ENCODE assay signal across 19 cellular contexts in genomic region chr11:81444306-81444705, GRCh38.
DNase-seq lines count a peak whose midpoint lies in the region; FAIRE-seq and TF ChIP-seq lines count a peak whose summit lies in the region.
"Had no signal": no experiment of that assay in that cellular context is flagged by ENCODE, and none has a peak within 500 bp of the region (broad histone marks: within the 10 kb centered on the region; RNA-seq: fewer than 3 reads in every experiment).

No MANE protein-coding gene starts in this region.

- H4K20me1 ChIP-seq in mammary epithelial cell (ENCODE audit: insufficient read depth, low read length): no peaks in the 10 kb centered on the region
- no peaks in the 10 kb centered on the region for H4K20me1 ChIP-seq in neural progenitor cell (ENCODE audit: low read depth)
- H4K20me1 ChIP-seq: BLaER1 had no signal

- TF ChIP-seq POLR2A in NB4 (IDR thresholded peaks at IDR 0.05; ENCODE audit: extremely low read depth, insufficient read length) (no peak), esophagus squamous epithelium (IDR thresholded peaks at IDR 0.05) (no peak)

- TF ChIP-seq CTCF in GM13977 (IDR thresholded peaks at IDR 0.05; ENCODE audit: extremely low read depth, insufficient read depth, missing control alignments): peak; percentile 26
- TF ChIP-seq CTCF in NB4 (IDR thresholded peaks at IDR 0.05; ENCODE audit: low read depth, low read length): peak; percentile 4
- TF ChIP-seq CTCF in mammary epithelial cell (conservative IDR thresholded peaks at IDR 0.05 in 1 of 2, IDR thresholded peaks at IDR 0.05 in 1 of 2; ENCODE audit: extremely low read depth in 1 of 2, insufficient read depth in 1 of 2, low read depth in 1 of 2, low read length in 2 of 2): peak; percentile 13 to 45
- peak; percentile 55 for TF ChIP-seq CTCF in neural progenitor cell (IDR thresholded peaks at IDR 0.05)
- no peak for TF ChIP-seq CTCF in esophagus squamous epithelium (IDR thresholded peaks at IDR 0.05)

- H3K27ac ChIP-seq in mammary epithelial cell (ENCODE audit: insufficient read depth, low read depth, low read length) (no peak overlapping the region), neural progenitor cell (no peak overlapping the region), esophagus squamous epithelium (no peak overlapping the region), small intestine (ENCODE audit: low read depth in 1 of 2, low read length in 1 of 2) (no peak overlapping the region)
- H3K27ac ChIP-seq: BLaER1, colonic mucosa had no signal

- intact Hi-C loops in mammary epithelial cell (cut with micrococcal nuclease) (no loop called here), esophagus squamous epithelium (cut with DNase I) (no loop called here)

- H3K4me2 ChIP-seq in mammary epithelial cell (ENCODE audit: insufficient read depth, low read depth, low read length) (no peak overlapping the region), neural progenitor cell (no peak overlapping the region)
- H3K4me2 ChIP-seq: BLaER1 had no signal

- dilution Hi-C loops in mammary epithelial cell (cut with HindIII; ENCODE audit: low sequenced_read_pairs): no loop called here

- H3K4me3 ChIP-seq in NB4 (ENCODE audit: low read depth, low read length): no peak overlapping the region
- no peak overlapping the region for H3K4me3 ChIP-seq in mammary epithelial cell (replicated peaks in 1 of 3; ENCODE audit: insufficient read depth in 1 of 3, low read depth in 2 of 3, low read length in 3 of 3)
- H3K4me3 ChIP-seq in neural progenitor cell: no peak overlapping the region
- H3K4me3 ChIP-seq in esophagus squamous epithelium: no peak overlapping the region
- H3K4me3 ChIP-seq in small intestine (ENCODE audit: low read depth in 1 of 2, low read length in 2 of 2): no peak overlapping the region
- H3K4me3 ChIP-seq: BLaER1, colonic mucosa had no signal

- H3K36me3 Mint-ChIP-seq in neural progenitor cell: no peaks in the 10 kb centered on the region

- no peak overlapping the region for H3K4me3 Mint-ChIP-seq in neural progenitor cell
- H3K4me3 Mint-ChIP-seq: activated T-helper 17 cell treated with anti-CD3 and anti-CD28 coated beads, Interleukin-2, amount 50 U/mL, for 72 hours had no signal

- H3K9me3 ChIP-seq in mammary epithelial cell (replicated peaks; ENCODE audit: insufficient read depth, low read length): no peaks in the 10 kb centered on the region
- H3K9me3 ChIP-seq in neural progenitor cell (ENCODE audit: low read depth): no peaks in the 10 kb centered on the region
- no peaks in the 10 kb centered on the region for H3K9me3 ChIP-seq in esophagus squamous epithelium
- no peaks in the 10 kb centered on the region for H3K9me3 ChIP-seq in small intestine (ENCODE audit: control insufficient read depth, low read depth)
- H3K9me3 ChIP-seq: BLaER1, colonic mucosa had no signal

- H3K4me1 Mint-ChIP-seq in neural progenitor cell: no peaks in the 10 kb centered on the region
- H3K4me1 Mint-ChIP-seq: activated T-helper 17 cell treated with anti-CD3 and anti-CD28 coated beads, Interleukin-2, amount 50 U/mL, for 72 hours had no signal

- H3K9me3 Mint-ChIP-seq in neural progenitor cell: no peaks in the 10 kb centered on the region

- H3K9ac ChIP-seq in mammary epithelial cell (ENCODE audit: insufficient read depth, low read length) (no peak overlapping the region), neural progenitor cell (no peak overlapping the region)
- H3K9ac ChIP-seq: BLaER1 had no signal

- no peaks in the 10 kb centered on the region for H3K27me3 Mint-ChIP-seq in neural progenitor cell (ENCODE audit: insufficient read depth, low read depth)
- H3K27me3 Mint-ChIP-seq: activated T-helper 17 cell treated with anti-CD3 and anti-CD28 coated beads, Interleukin-2, amount 50 U/mL, for 72 hours had no signal

- no peak for FAIRE-seq in small intestine (lab: Jason Lieb, UNC)

- H3K79me2 ChIP-seq in mammary epithelial cell (ENCODE audit: insufficient read depth, low read length): no peaks in the 10 kb centered on the region
- H3K79me2 ChIP-seq in neural progenitor cell (ENCODE audit: low read depth): no peaks in the 10 kb centered on the region

- H2AFZ ChIP-seq in mammary epithelial cell (ENCODE audit: low read depth, low read length) (no peak overlapping the region), neural progenitor cell (replicated peaks) (no peak overlapping the region)

- no peaks in the 10 kb centered on the region for H3F3A ChIP-seq in neural progenitor cell (ENCODE audit: low read depth)

- DNase-seq in GM13977 (ENCODE audit: low spot score) (no peak), NB4 (ENCODE audit: low read depth) (no peak), mammary epithelial cell (no peak), neural progenitor cell (ENCODE audit: low spot score) (peak; percentile 34), esophagus squamous epithelium (lab: John Stamatoyannopoulos, UW) (no peak), small intestine (no peak)
- no peak for DNase-seq in activated effector memory CD4-positive, alpha-beta T cell treated with anti-CD3 and anti-CD28 coated beads, Interleukin-2, amount 50 U/mL, for 16 hours
- DNase-seq: activated CD8-positive, alpha-beta memory T cell treated with anti-CD3 and anti-CD28 coated beads for 24 hours; colonic mucosa; DMS79 treated with DMSO at 0.1 percent for 48 hours; erythroblast; glutamatergic neuron; islet precursor cell; NCI-H1436; NCI-H226; stimulated activated CD4-positive, alpha-beta T cell treated with anti-CD3 and anti-CD28 coated beads, Interleukin-2, amount 100 ng/mL, for 48 hours; stimulated activated CD8-positive, alpha-beta memory T cell treated with anti-CD3 and anti-CD28 coated beads, Interleukin-4, amount 100 ng/mL, for 48 hours had no signal

- no TSS peak for BruUV-seq in mammary epithelial cell (replicated peaks; lab: Mats Ljungman, UMichigan)

- H3K27me3 ChIP-seq in mammary epithelial cell (ENCODE audit: insufficient read depth, low read length) (peaks cover under 1% of the 10 kb centered on the region), neural progenitor cell (no peaks in the 10 kb centered on the region), esophagus squamous epithelium (no peaks in the 10 kb centered on the region), small intestine (ENCODE audit: control insufficient read depth in 2 of 2, insufficient read depth in 2 of 2, low read length in 2 of 2) (no peaks in the 10 kb centered on the region)
- H3K27me3 ChIP-seq: BLaER1, colonic mucosa had no signal

- H3K4me1 ChIP-seq in mammary epithelial cell (ENCODE audit: insufficient read depth, low read length) (peaks cover 1% of the 10 kb centered on the region), neural progenitor cell (no peaks in the 10 kb centered on the region), esophagus squamous epithelium (no peaks in the 10 kb centered on the region), small intestine (ENCODE audit: control insufficient read depth in 2 of 2, insufficient read depth in 1 of 2, low read depth in 1 of 2, low read length in 1 of 2) (no peaks in the 10 kb centered on the region)
- H3K4me1 ChIP-seq: BLaER1, colonic mucosa had no signal

- H3K36me3 ChIP-seq in mammary epithelial cell (ENCODE audit: insufficient read depth, low read length) (no peaks in the 10 kb centered on the region), neural progenitor cell (no peaks in the 10 kb centered on the region), esophagus squamous epithelium (no peaks in the 10 kb centered on the region), small intestine (ENCODE audit: control insufficient read depth in 2 of 2, insufficient read depth in 2 of 2, low read length in 2 of 2) (no peaks in the 10 kb centered on the region)
- H3K36me3 ChIP-seq: BLaER1, colonic mucosa had no signal

- H3K27ac Mint-ChIP-seq in neural progenitor cell: no peak overlapping the region
- H3K27ac Mint-ChIP-seq: activated T-helper 17 cell treated with anti-CD3 and anti-CD28 coated beads, Interleukin-2, amount 50 U/mL, for 72 hours had no signal

- 11% methylated on average over 1 of the region's 1 CpG for WGBS in mammary epithelial cell (ENCODE audit: low coverage, missing lambda C conversion rate)
- WGBS in esophagus squamous epithelium, 2 donors: 38 to 50% methylated on average over 1 of the region's 1 CpG
- 13 to 30% (median 29%) methylated on average over 1 of the region's 1 CpG for WGBS in small intestine, 3 donors

- in situ Hi-C loops in GM13977 (cut with MboI; ENCODE audit: low pct_unique_long_range_greater_than_20kb, low sequenced_read_pairs, unreplicated experiment): no loop called here
- in situ Hi-C loops in mammary epithelial cell (cut with MboI; ENCODE audit: low sequenced_read_pairs in 2 of 2): no loop called here

- CTCF ChIA-PET in mammary epithelial cell (lab: Charles Lee; ENCODE audit: low non-redundant PET): no interaction called here

Comparison
In these comparisons a context has a peak if more than half of its experiments do, and no peak if none do; other contexts are left out.
1. CTCF ChIP-seq: peak in GM13977 (single experiment), NB4 (single experiment), mammary epithelial cell (2 of 2) and neural progenitor cell (single experiment); none in esophagus squamous epithelium (0 of 6).